8 cellular contexts compared by ENCODE assay signal in genomic region chr4:139975830-139976272, GRCh38.
DNase-seq lines count a peak whose midpoint lies in the region; ATAC-seq, FAIRE-seq and TF ChIP-seq lines count a peak whose summit lies in the region.

No MANE protein-coding gene starts in this region.

- H3K4me3 Mint-ChIP-seq in neural crest cell, result no peak overlapping the region

- H3K36me3 Mint-ChIP-seq in neural crest cell (ENCODE audit: low read depth), result peaks cover 13% of the 10 kb centered on the region

- POLR2A ChIA-PET in endothelial cell of umbilical vein (lab: Charles Lee), result no interaction called here

- CTCF ChIA-PET in endothelial cell of umbilical vein (lab: Charles Lee), result interaction anchor here (1.1 to 1.6 kb wide), 2 partner anchors 9 to 14 kb away, joined by 3 to 4 read pairs; no protein-coding TSS in a partner anchor

- peak; percentile 92 for FAIRE-seq in endothelial cell of umbilical vein (lab: Jason Lieb, UNC)

- dilution Hi-C loops in endothelial cell of umbilical vein (cut with MboI; ENCODE audit: extremely low pct_ligation_motif_present, low sequenced_read_pairs), result no loop called here

- H3K27ac ChIP-seq in endothelial cell of umbilical vein (ENCODE audit: insufficient read depth, low read depth, low read length), result peak overlapping the region; percentile 15

- peak overlapping the region; percentile 4 for H3K9ac ChIP-seq in endothelial cell of umbilical vein (replicated peaks; ENCODE audit: extremely low read depth, insufficient read depth, low read length)

- H3K4me3 ChIP-seq in endothelial cell of umbilical vein (replicated peaks in 1 of 3; ENCODE audit: insufficient read depth in 1 of 3, low read depth in 1 of 3, low read length in 3 of 3), result no peak overlapping the region

- no peaks in the 10 kb centered on the region for H3K27me3 ChIP-seq in endothelial cell of umbilical vein (ENCODE audit: control insufficient read depth in 2 of 2, insufficient read depth in 2 of 2, low read length in 2 of 2)

- no peak for ATAC-seq in GM21526 (IDR thresholded peaks at IDR 0.05; ENCODE audit: low FRiP score, unreplicated experiment)
- ATAC-seq in GM18511 (IDR thresholded peaks at IDR 0.05; ENCODE audit: unreplicated experiment), result no peak
- no peak for ATAC-seq in HG02973 (IDR thresholded peaks at IDR 0.05; ENCODE audit: unreplicated experiment)

- no peaks in the 10 kb centered on the region for H4K20me1 ChIP-seq in endothelial cell of umbilical vein (replicated peaks; ENCODE audit: control insufficient read depth, extremely low read depth, insufficient read depth, low read length)

- no peaks in the 10 kb centered on the region for H3K9me3 ChIP-seq in endothelial cell of umbilical vein (replicated peaks; ENCODE audit: control insufficient read depth, insufficient read depth, low read length)

- H3K4me1 Mint-ChIP-seq in neural crest cell, result peaks cover 42% of the 10 kb centered on the region

- H3K36me3 ChIP-seq in endothelial cell of umbilical vein (ENCODE audit: control insufficient read depth in 2 of 2, extremely low read depth in 1 of 2, insufficient read depth in 2 of 2, low read length in 2 of 2), result peaks cover 0 to 3% of the 10 kb centered on the region in 2 experiments

- peak overlapping the region; percentile 26 for H3K4me2 ChIP-seq in endothelial cell of umbilical vein (ENCODE audit: insufficient read depth, low read length)

- TF ChIP-seq CTCF in endothelial cell of umbilical vein (IDR thresholded peaks at IDR 0.05; ENCODE audit: extremely low read depth in 1 of 2, insufficient read depth in 1 of 2, low read depth in 1 of 2, low read length in 2 of 2) (no peak), neural crest cell (conservative IDR thresholded peaks at IDR 0.05) (no peak)

- no peaks in the 10 kb centered on the region for H3K9me1 ChIP-seq in endothelial cell of umbilical vein (replicated peaks; ENCODE audit: control insufficient read depth, extremely low read depth, insufficient read depth, low read length)

- H3K27ac Mint-ChIP-seq in neural crest cell (ENCODE audit: unreplicated experiment), result peak overlapping the region; percentile 76

- H3K27me3 Mint-ChIP-seq in neural crest cell (ENCODE audit: low read depth), result no peaks in the 10 kb centered on the region

- no TSS peak for BruUV-seq in endothelial cell of umbilical vein (replicated peaks; lab: Mats Ljungman, UMichigan)

- DNase-seq in Ammon's horn (ENCODE audit: low spot score) (peak; percentile 75), NAMALWA (ENCODE audit: low spot score) (peak; percentile 27), endothelial cell of umbilical vein (ENCODE audit: low read depth, low spot score) (peak; percentile 68), neural crest cell (ENCODE audit: low read depth, low spot score) (no peak), ACHN (no peak)

- intact Hi-C loops in endothelial cell of umbilical vein (cut with micrococcal nuclease), result loop anchor here (1.0 kb wide), 1 partner anchor 160 kb away; no protein-coding TSS in a partner anchor

- in situ Hi-C loops in ACHN (cut with HindIII; ENCODE audit: low pct_ligation_motif_present, low pct_unique_long_range_greater_than_20kb, low sequenced_read_pairs), result no loop called here

- H3K79me2 ChIP-seq in endothelial cell of umbilical vein (ENCODE audit: control insufficient read depth, insufficient read depth, low read length), result no peaks in the 10 kb centered on the region

- peaks cover 27% of the 10 kb centered on the region for H3K4me1 ChIP-seq in endothelial cell of umbilical vein (ENCODE audit: control insufficient read depth, extremely low read depth, insufficient read depth, low read length)

- no peaks in the 10 kb centered on the region for H3K9me3 Mint-ChIP-seq in neural crest cell

- H2AFZ ChIP-seq in endothelial cell of umbilical vein (ENCODE audit: low read depth, low read length), result no peak overlapping the region

- TF ChIP-seq POLR2A in endothelial cell of umbilical vein (IDR thresholded peaks at IDR 0.05; ENCODE audit: low read depth, low read length), result no peak

TF ChIP-seq in endothelial cell of umbilical vein, 7 proteins besides CTCF, POLR2A, EP300 and RAD21:
- no peak for TF ChIP-seq MYC (IDR thresholded peaks at IDR 0.05; ENCODE audit: low read depth, low read length)
- TF ChIP-seq JUN (IDR thresholded peaks at IDR 0.05; ENCODE audit: borderline replicate concordance, insufficient read depth, insufficient read length, low read depth), result no peak
- no peak for TF ChIP-seq FOS (IDR thresholded peaks at IDR 0.05; ENCODE audit: borderline replicate concordance, insufficient read depth, low read length)
- TF ChIP-seq MAX (IDR thresholded peaks at IDR 0.05; ENCODE audit: insufficient read depth, insufficient read length), result no peak
- TF ChIP-seq EZH2 (IDR thresholded peaks at IDR 0.05; ENCODE audit: borderline replicate concordance, low read depth, low read length, severe bottlenecking), result no peak
- TF ChIP-seq POLR2AphosphoS5 (IDR thresholded peaks at IDR 0.05; ENCODE audit: insufficient read depth, low read depth, low read length), result no peak
- no peak for TF ChIP-seq GATA2 (IDR thresholded peaks at IDR 0.05; ENCODE audit: insufficient read depth, insufficient read length, low read depth, low read length)
TF ChIP-seq in endothelial cell of umbilical vein: peak in this region for 0.

Comparison
In these comparisons a context has a peak if more than half of its experiments do, and no peak if none do; other contexts are left out.
1. DNase-seq: peak in Ammon's horn (single experiment), NAMALWA (single experiment) and endothelial cell of umbilical vein (single experiment); none in neural crest cell (single experiment) and ACHN (single experiment).